In genomic region chrX:96655947-96656623, GRCh38 we compare ENCODE assay signal across 19 cellular contexts. TPM values are rescaled to one million over a fixed set of nuclear protein-coding genes. Genes with fewer than 3 reads are reported as not detected.
DNase-seq lines count a peak whose midpoint lies in the region; ATAC-seq and TF ChIP-seq lines count a peak whose summit lies in the region.
"Had no signal": no experiment of that assay in that cellular context is flagged by ENCODE, and none has a peak within 500 bp of the region (broad histone marks: within the 10 kb centered on the region; RNA-seq: fewer than 3 reads in every experiment).

No MANE protein-coding gene starts in this region.

- DNase-seq in SJCRH30 (peak; percentile 15 to 21), endodermal cell (no peak), mucosa of descending colon (peak in 1 of 3 donors; percentile 51), transverse colon (peak; percentile 21), kidney tubule cell (ENCODE audit: low spot score) (no peak), occipital lobe (lab: John Stamatoyannopoulos, UW) (no peak), Right ventricle myocardium superior (no peak)
- DNase-seq: Caco-2; CD4-positive, CD25-positive, alpha-beta regulatory T cell; CD8-positive, alpha-beta T cell; DMS153; DND-41; GM23248; H7; HCEC 1CT had no signal

- H3K27ac Mint-ChIP-seq in endodermal cell: peak overlapping the region; percentile 30
- H3K27ac Mint-ChIP-seq: B cell; CD4-positive, CD25-positive, alpha-beta regulatory T cell; CD8-positive, alpha-beta T cell had no signal

- H3K4me1 ChIP-seq in SJCRH30 (no peaks in the 10 kb centered on the region), endodermal cell (ENCODE audit: control insufficient read depth, insufficient read depth, low read length) (no peaks in the 10 kb centered on the region), mucosa of descending colon (ENCODE audit: low read depth) (no peaks in the 10 kb centered on the region), transverse colon (no peaks in the 10 kb centered on the region)
- H3K4me1 ChIP-seq: BLaER1, Caco-2 had no signal

- intact Hi-C loops in mucosa of descending colon (cut with DNase I, micrococcal nuclease) (no loop called here), transverse colon (cut with DNase I; ENCODE audit: low total_unique reads) (no loop called here), Right ventricle myocardium superior (cut with DNase I) (no loop called here)

- H3K27me3 Mint-ChIP-seq in endodermal cell (ENCODE audit: insufficient read depth): peaks cover 3% of the 10 kb centered on the region

- TF ChIP-seq CTCF in endodermal cell (conservative IDR thresholded peaks at IDR 0.05) (no peak), mucosa of descending colon (IDR thresholded peaks at IDR 0.05) (no peak), transverse colon (IDR thresholded peaks at IDR 0.05) (no peak)

- no peaks in the 10 kb centered on the region for H3K36me3 ChIP-seq in SJCRH30
- no peaks in the 10 kb centered on the region for H3K36me3 ChIP-seq in endodermal cell (ENCODE audit: control insufficient read depth, insufficient read depth, low read length)
- no peaks in the 10 kb centered on the region for H3K36me3 ChIP-seq in mucosa of descending colon (ENCODE audit: low read depth)
- H3K36me3 ChIP-seq in transverse colon: no peaks in the 10 kb centered on the region
- H3K36me3 ChIP-seq: BLaER1 had no signal

- H3K9ac ChIP-seq in endodermal cell (ENCODE audit: extremely low read depth, low read length, poor library complexity, severe bottlenecking): no peak overlapping the region
- H3K9ac ChIP-seq: BLaER1, GM23248 had no signal

- H3K4me3 Mint-ChIP-seq in endodermal cell: no peak overlapping the region
- H3K4me3 Mint-ChIP-seq: B cell; CD4-positive, CD25-positive, alpha-beta regulatory T cell; CD8-positive, alpha-beta T cell had no signal

- no peak for TF ChIP-seq EP300 in transverse colon (IDR thresholded peaks at IDR 0.05; ENCODE audit: low read depth)

- H3K27me3 ChIP-seq in SJCRH30: no peaks in the 10 kb centered on the region
- H3K27me3 ChIP-seq in endodermal cell (ENCODE audit: control insufficient read depth, insufficient read depth, low read length, poor library complexity, severe bottlenecking): no peaks in the 10 kb centered on the region
- H3K27me3 ChIP-seq in transverse colon: no peaks in the 10 kb centered on the region

- no peak overlapping the region for H3K4me3 ChIP-seq in SJCRH30
- no peak overlapping the region for H3K4me3 ChIP-seq in endodermal cell (ENCODE audit: low read length)
- no peak overlapping the region for H3K4me3 ChIP-seq in mucosa of descending colon
- H3K4me3 ChIP-seq in transverse colon: no peak overlapping the region
- H3K4me3 ChIP-seq: BLaER1, GM23248 had no signal

- H3K9me3 Mint-ChIP-seq in endodermal cell: no peaks in the 10 kb centered on the region
- H3K9me3 Mint-ChIP-seq: CD8-positive, alpha-beta T cell had no signal

- WGBS in endodermal cell (ENCODE audit: insufficient coverage in 1 of 2, insufficient read length in 1 of 2), 2 experiments: 84% methylated on average over 19 of the region's 20 CpGs; no CpG with 5 or more reads in 1 of the 2 experiments
- WGBS in transverse colon (ENCODE audit: low coverage in 1 of 2), 2 donors: 74% methylated on average over 19 of the region's 20 CpGs; no CpG with 5 or more reads in 1 of the 2 donors

- H3K4me1 Mint-ChIP-seq in endodermal cell: peaks cover 6% of the 10 kb centered on the region
- H3K4me1 Mint-ChIP-seq: B cell; CD4-positive, CD25-positive, alpha-beta regulatory T cell had no signal

- H3K27ac ChIP-seq in SJCRH30 (no peak overlapping the region), endodermal cell (ENCODE audit: low read depth, low read length) (no peak overlapping the region), transverse colon (no peak overlapping the region)
- H3K27ac ChIP-seq: 22Rv1, BLaER1, C4-2B, GM23248 had no signal

- ATAC-seq in mucosa of descending colon (peak; percentile 75), Right ventricle myocardium superior (ENCODE audit: poor library complexity) (no peak)
- ATAC-seq: CD8-positive, alpha-beta T cell had no signal

- TF ChIP-seq POLR2A in transverse colon (IDR thresholded peaks at IDR 0.05): no peak

- no peaks in the 10 kb centered on the region for H3K36me3 Mint-ChIP-seq in endodermal cell (ENCODE audit: low read depth)
- H3K36me3 Mint-ChIP-seq: CD4-positive, CD25-positive, alpha-beta regulatory T cell; CD8-positive, alpha-beta T cell had no signal

- in situ Hi-C loops in transverse colon (cut with MboI; ENCODE audit: low pct_ligation_motif_present in 1 of 4, low pct_unique_long_range_greater_than_20kb in 1 of 4, low sequenced_read_pairs in 3 of 4): no loop called here

- H3K9me3 ChIP-seq in SJCRH30 (replicated peaks) (no peaks in the 10 kb centered on the region), endodermal cell (ENCODE audit: control insufficient read depth, low read length) (no peaks in the 10 kb centered on the region), mucosa of descending colon (no peaks in the 10 kb centered on the region), transverse colon (no peaks in the 10 kb centered on the region)
- H3K9me3 ChIP-seq: Caco-2 had no signal

RNA-seq across cellular contexts. Expression of gene DIAPH2, which starts 28.6 kb away (rescaled TPM):
- 19.7 and 22.5 TPM in 2 replicates for total RNA-seq in SJCRH30 (2014; rRNA removed; shearing (Covaris generic))
- total RNA-seq in endodermal cell (10 to 100 TPM; 21.5 to 51.8 TPM), mucosa of descending colon (10 to 100 TPM; 26.7 to 40.2 (median 29.6) TPM), transverse colon (10 to 100 TPM; 39.5 to 61.0 (median 56.5) TPM), occipital lobe (18.2 TPM), Right ventricle myocardium superior (11.0 TPM)
- polyA plus RNA-seq in endodermal cell (2013, experiment 1 of 2): 6.2 TPM
- polyA plus RNA-seq in endodermal cell (2013, experiment 2 of 2): 6.3 TPM

Comparison
In these comparisons a context has a peak if more than half of its experiments do, and no peak if none do; other contexts are left out.
1. DNase-seq: peak in SJCRH30 (2 of 2) and transverse colon (single experiment); none in endodermal cell (single experiment), kidney tubule cell (single experiment), occipital lobe (single experiment) and Right ventricle myocardium superior (single experiment).